15 cellular contexts compared by ENCODE assay signal in genomic region chr5:161432798-161433197, GRCh38.
DNase-seq lines count a peak whose midpoint lies in the region; ATAC-seq lines count a peak whose summit lies in the region.
"Had no signal": no experiment of that assay in that cellular context is flagged by ENCODE, and none has a peak within 500 bp of the region (broad histone marks: within the 10 kb centered on the region; RNA-seq: fewer than 3 reads in every experiment).

No MANE protein-coding gene starts in this region.

- H3K9me3 Mint-ChIP-seq in activated CD4-positive, alpha-beta T cell treated with anti-CD3 and anti-CD28 coated beads, Interleukin-2, amount 10 ng/mL, durations not matched to agents 7 days and 5 days = no peaks in the 10 kb centered on the region
- H3K9me3 Mint-ChIP-seq: GM23338 had no signal

- intact Hi-C loops in left colon (cut with DNase I, micrococcal nuclease) = no loop called here

- H3K4me3 Mint-ChIP-seq in activated CD4-positive, alpha-beta T cell treated with anti-CD3 and anti-CD28 coated beads, Interleukin-2, amount 10 ng/mL, durations not matched to agents 7 days and 5 days = no peak overlapping the region
- H3K4me3 Mint-ChIP-seq: GM23338, T-helper 17 cell had no signal

- POLR2A ChIA-PET in activated CD4-positive, alpha-beta T cell treated with anti-CD3 and anti-CD28 coated beads, Interleukin-2, amount 10 ng/mL, durations not matched to agents 7 days and 5 days (lab: Charles Lee) = no interaction called here

- no peaks in the 10 kb centered on the region for H3K4me1 Mint-ChIP-seq in activated CD4-positive, alpha-beta T cell treated with anti-CD3 and anti-CD28 coated beads, Interleukin-2, amount 10 ng/mL, durations not matched to agents 7 days and 5 days
- H3K4me1 Mint-ChIP-seq: T-helper 17 cell had no signal

- DNase-seq in NCI-H526 (lab: John Stamatoyannopoulos, UW) = peak; percentile 1 to 14
- no peak for DNase-seq in NCI-H526 treated with DMSO at 0.1 percent for 48 hours (lab: John Stamatoyannopoulos, UW)
- DNase-seq in NCI-H187 treated with DMSO at 0.1 percent for 48 hours (lab: John Stamatoyannopoulos, UW) = peak; percentile 18
- peak; percentile 52 for DNase-seq in NCI-H2171 treated with DMSO at 0.1 percent for 48 hours (lab: John Stamatoyannopoulos, UW)
- no peak for DNase-seq in left colon
- DNase-seq in activated CD4-positive, alpha-beta T cell treated with anti-CD3 and anti-CD28 coated beads, Interleukin-2, amount 10 ng/mL, durations not matched to agents 7 days and 5 days = no peak
- DNase-seq: BE2C, NCI-H82, OCI-M1, T-helper 17 cell had no signal

- CTCF ChIA-PET in activated CD4-positive, alpha-beta T cell treated with anti-CD3 and anti-CD28 coated beads, Interleukin-2, amount 10 ng/mL, durations not matched to agents 7 days and 5 days (lab: Charles Lee) = no interaction called here

- H3K27ac Mint-ChIP-seq in activated CD4-positive, alpha-beta T cell treated with anti-CD3 and anti-CD28 coated beads, Interleukin-2, amount 10 ng/mL, durations not matched to agents 7 days and 5 days = no peak overlapping the region
- H3K27ac Mint-ChIP-seq: GM23338, T-helper 17 cell had no signal

- peak; percentile 64 for ATAC-seq in left colon
- no peak for ATAC-seq in HG03378 (IDR thresholded peaks at IDR 0.05; ENCODE audit: unreplicated experiment)
- ATAC-seq: HepG2, K562, Right ventricle myocardium inferior, T-helper 17 cell had no signal

- no peaks in the 10 kb centered on the region for H3K36me3 Mint-ChIP-seq in activated CD4-positive, alpha-beta T cell treated with anti-CD3 and anti-CD28 coated beads, Interleukin-2, amount 10 ng/mL, durations not matched to agents 7 days and 5 days (ENCODE audit: low read depth)

- H3K27me3 Mint-ChIP-seq in activated CD4-positive, alpha-beta T cell treated with anti-CD3 and anti-CD28 coated beads, Interleukin-2, amount 10 ng/mL, durations not matched to agents 7 days and 5 days = no peaks in the 10 kb centered on the region
- H3K27me3 Mint-ChIP-seq: T-helper 17 cell had no signal

Comparison
In these comparisons a context has a peak if more than half of its experiments do, and no peak if none do; other contexts are left out.
1. DNase-seq: peak in NCI-H526 (2 of 2), NCI-H187 treated with DMSO at 0.1 percent for 48 hours (single experiment) and NCI-H2171 treated with DMSO at 0.1 percent for 48 hours (single experiment); none in NCI-H526 treated with DMSO at 0.1 percent for 48 hours (single experiment), left colon (0 of 2) and activated CD4-positive, alpha-beta T cell treated with anti-CD3 and anti-CD28 coated beads, Interleukin-2, amount 10 ng/mL, durations not matched to agents 7 days and 5 days (single experiment).